Comparison of ENCODE assay signal across 4 cellular contexts in the genomic region with DNA sequence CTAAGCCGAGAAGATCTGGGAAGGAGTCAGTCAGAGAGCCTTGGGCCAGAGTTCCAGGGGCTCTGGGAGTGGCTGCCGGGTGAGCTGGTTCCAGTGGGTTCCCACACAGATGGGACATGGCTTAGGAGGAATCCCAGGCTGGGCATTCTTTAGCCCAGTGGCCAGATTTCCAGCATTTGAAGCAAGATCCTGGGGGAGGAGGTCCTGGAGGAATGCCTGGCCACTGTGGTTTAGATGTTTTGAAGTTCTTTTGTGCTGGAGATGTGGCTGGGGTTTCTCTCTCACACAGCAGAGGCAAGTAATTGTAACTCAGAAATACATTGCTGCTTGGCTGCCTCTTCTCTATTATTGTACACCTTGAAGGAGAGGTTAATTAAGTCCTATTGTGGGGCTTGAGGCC. TPM values are rescaled to one million over a fixed set of nuclear protein-coding genes. Genes with fewer than 3 reads are reported as not detected.
"Had no signal": no experiment of that assay in that cellular context is flagged by ENCODE, and none has a peak within 500 bp of the region (broad histone marks: within the 10 kb centered on the region; RNA-seq: fewer than 3 reads in every experiment).

No MANE protein-coding gene starts in this region.

RNA-seq across cellular contexts. Expression of a gene that starts 15.8 kb away (rescaled TPM):
- total RNA-seq: bronchial epithelial cell, Right ventricle myocardium superior, SJCRH30 had no signal
- polyA plus RNA-seq: SK-N-SH had no signal
